ENCODE assay signal across 17 cellular contexts in the genomic region with DNA sequence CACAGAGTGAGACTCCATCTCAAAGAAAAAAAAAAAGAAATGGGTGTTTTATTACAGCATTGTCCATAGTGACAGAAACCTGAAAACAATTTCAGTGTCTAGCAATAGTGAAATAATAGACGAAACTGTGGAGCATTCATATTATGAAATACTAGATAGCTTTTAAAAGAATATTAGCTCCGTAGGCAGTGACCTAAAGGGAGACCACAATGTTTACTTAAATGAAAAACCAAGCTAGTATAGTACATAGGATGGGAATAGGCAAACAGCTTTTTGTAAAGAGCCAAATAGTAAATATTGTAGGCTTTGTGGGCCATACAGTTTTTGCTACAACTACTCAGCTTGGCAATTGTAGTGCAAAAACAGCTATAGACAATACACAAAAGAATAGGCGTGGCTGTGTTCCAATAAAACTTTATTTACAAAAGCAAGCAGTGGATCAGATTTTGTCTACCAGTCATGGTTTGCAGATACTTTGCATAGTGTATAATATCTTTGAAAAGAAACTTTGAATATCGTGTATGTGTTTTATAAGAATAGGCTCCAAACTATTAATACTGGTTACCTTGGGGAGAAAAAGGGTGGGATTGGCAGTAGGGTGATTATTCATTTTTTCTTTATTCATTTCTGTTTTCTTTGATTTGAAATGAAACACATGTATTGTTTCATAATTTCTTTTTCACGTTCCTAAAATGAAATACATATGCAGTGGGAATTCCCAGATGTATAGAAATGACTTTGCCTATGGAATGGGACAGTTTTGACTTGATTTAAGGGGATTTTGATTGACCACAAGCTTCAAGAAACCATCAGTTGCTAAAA. TPM values are rescaled to one million over a fixed set of nuclear protein-coding genes. Genes with fewer than 3 reads are reported as not detected.
A peak's percentile ranks its signal among the peaks of the same experiment; 100 is the strongest.
DNase-seq lines count a peak whose midpoint lies in the region; ATAC-seq and TF ChIP-seq lines count a peak whose summit lies in the region.
"Had no signal": no experiment of that assay in that cellular context is flagged by ENCODE, and none has a peak within 500 bp of the region (broad histone marks: within the 10 kb centered on the region; RNA-seq: fewer than 3 reads in every experiment).

No MANE protein-coding gene starts in this region.

- H3K27me3 ChIP-seq in colonic mucosa (no peaks in the 10 kb centered on the region), transverse colon (no peaks in the 10 kb centered on the region)

- H3K4me1 ChIP-seq in colonic mucosa: no peaks in the 10 kb centered on the region
- H3K4me1 ChIP-seq in transverse colon: peaks cover 0 to 21% (median 4%) of the 10 kb centered on the region in 4 donors
- H3K4me1 ChIP-seq: A549 had no signal

- no peak overlapping the region for H3K4me3 Mint-ChIP-seq in activated T-cell treated with anti-CD3 and anti-CD28 coated beads, Interleukin-2, amount 50 U/mL, for 4 hours

- H3K36me3 ChIP-seq in colonic mucosa (no peaks in the 10 kb centered on the region), transverse colon (no peaks in the 10 kb centered on the region)

- in situ Hi-C loops in transverse colon (cut with MboI; ENCODE audit: low pct_ligation_motif_present in 1 of 4, low pct_unique_long_range_greater_than_20kb in 1 of 4, low sequenced_read_pairs in 3 of 4): no loop called here

- H3K27ac ChIP-seq in colonic mucosa (peak overlapping the region; percentile 91), transverse colon (peak overlapping the region; percentile 79 to 87 (median 82))
- H3K27ac ChIP-seq: A549, C4-2B, GM23248 had no signal

- TF ChIP-seq POLR2A in transverse colon (IDR thresholded peaks at IDR 0.05): no peak

- intact Hi-C loops in colonic mucosa (cut with DNase I): no loop called here
- intact Hi-C loops in transverse colon (cut with DNase I; ENCODE audit: low total_unique reads): no loop called here
- intact Hi-C loops in posterior cingulate gyrus (cut with DNase I): no loop called here

- peak; percentile 13 to 23 for ATAC-seq in activated T-cell treated with anti-CD3 and anti-CD28 coated beads, Interleukin-2, amount 50 U/mL, for 4 hours
- ATAC-seq: A549, HepG2, PC-3 had no signal

- peaks cover 15% of the 10 kb centered on the region for H3K27me3 Mint-ChIP-seq in activated T-cell treated with anti-CD3 and anti-CD28 coated beads, Interleukin-2, amount 50 U/mL, for 4 hours (ENCODE audit: low read depth)

- H3K4me1 Mint-ChIP-seq in activated T-cell treated with anti-CD3 and anti-CD28 coated beads, Interleukin-2, amount 50 U/mL, for 4 hours (ENCODE audit: low read depth): peaks cover 16% of the 10 kb centered on the region

- 79 to 88% methylated on average over 5 of the region's 5 CpGs for WGBS in transverse colon (ENCODE audit: low coverage in 1 of 2), 2 donors

- no peak overlapping the region for H3K4me3 ChIP-seq in colonic mucosa
- H3K4me3 ChIP-seq in transverse colon: no peak overlapping the region
- H3K4me3 ChIP-seq: A549, GM23248 had no signal

- no peak overlapping the region for H3K9ac ChIP-seq in colonic mucosa (ENCODE audit: low read depth in 2 of 2, low read length in 2 of 2)
- H3K9ac ChIP-seq: GM23248 had no signal

- H3K9me3 Mint-ChIP-seq in activated T-cell treated with anti-CD3 and anti-CD28 coated beads, Interleukin-2, amount 50 U/mL, for 4 hours: no peaks in the 10 kb centered on the region

- no peaks in the 10 kb centered on the region for H3K36me3 Mint-ChIP-seq in activated T-cell treated with anti-CD3 and anti-CD28 coated beads, Interleukin-2, amount 50 U/mL, for 4 hours (ENCODE audit: insufficient read depth)

- TF ChIP-seq EP300 in transverse colon (IDR thresholded peaks at IDR 0.05; ENCODE audit: low read depth): no peak

- H3K9me3 ChIP-seq in colonic mucosa (no peaks in the 10 kb centered on the region), transverse colon (no peaks in the 10 kb centered on the region)
- H3K9me3 ChIP-seq: A549 had no signal

- no peak for TF ChIP-seq CTCF in colonic mucosa (IDR thresholded peaks at IDR 0.05)
- TF ChIP-seq CTCF in transverse colon (IDR thresholded peaks at IDR 0.05): no peak

- DNase-seq in activated T-cell treated with anti-CD3 and anti-CD28 coated beads, Interleukin-2, amount 50 U/mL, for 4 hours: no peak
- no peak for DNase-seq in activated T-cell treated with anti-CD3 and anti-CD28 coated beads, Interleukin-2, amount 50 U/mL, for 1 hour
- DNase-seq in NCI-H69 (lab: John Stamatoyannopoulos, UW) (peak; percentile 19), colonic mucosa (no peak), transverse colon (no peak), posterior cingulate gyrus (no peak), GF-D8 (lab: John Stamatoyannopoulos, UW) (no peak)
- DNase-seq: EL; GM23248; Karpas-422; NCI-H2029; NCI-H524 treated with DMSO at 0.1 percent for 48 hours; NK-92 treated with Interleukin-12 subunit alpha and Interleukin-12 subunit beta, amount 100 ng/mL, for 24 hours; PC-3 had no signal

RNA-seq across cellular contexts. Expression of a gene that starts 50.7 kb away (rescaled TPM):
- 1 to 10 TPM; 5.1 to 10.0 (median 8.5) TPM for total RNA-seq in activated T-cell treated with anti-CD3 and anti-CD28 coated beads, Interleukin-2, amount 50 U/mL, for 4 hours
- 100 to 1,000 TPM in 1 of 2 donors, 10 to 100 TPM in 1; 80.9 to 169 TPM for total RNA-seq in colonic mucosa
- 100 to 1,000 TPM; 203 to 418 (median 251) TPM for total RNA-seq in transverse colon
- total RNA-seq: HepG2 had no signal

RNA-seq across cellular contexts. Expression of a gene that starts 57.5 kb away (rescaled TPM):
- total RNA-seq in activated T-cell treated with anti-CD3 and anti-CD28 coated beads, Interleukin-2, amount 50 U/mL, for 4 hours: 10 to 100 TPM; 47.0 to 55.4 (median 53.1) TPM
- 10 to 100 TPM; 40.6 to 55.9 TPM for total RNA-seq in colonic mucosa
- total RNA-seq in transverse colon: 10 to 100 TPM; 22.4 to 46.2 (median 33.9) TPM

Comparison
In these comparisons a context has a peak if more than half of its experiments do, and no peak if none do; other contexts are left out.
1. RNA of a gene that starts 50.7 kb away (total RNA-seq): 203 to 418 TPM in transverse colon and 80.9 to 169 TPM in colonic mucosa; 5.1 to 10.0 TPM in activated T-cell treated with anti-CD3 and anti-CD28 coated beads, Interleukin-2, amount 50 U/mL, for 4 hours; every median in the first group is over 4 times any median in the second.